In genomic region chr2:191222507-191222906, GRCh38 we compare ENCODE assay signal across 13 cellular contexts. TPM values are rescaled to one million over a fixed set of nuclear protein-coding genes. Genes with fewer than 3 reads are reported as not detected.
A peak's percentile ranks its signal among the peaks of the same experiment; 100 is the strongest.
DNase-seq lines count a peak whose midpoint lies in the region; ATAC-seq and TF ChIP-seq lines count a peak whose summit lies in the region.
"Had no signal": no experiment of that assay in that cellular context is flagged by ENCODE, and none has a peak within 500 bp of the region (broad histone marks: within the 10 kb centered on the region; RNA-seq: fewer than 3 reads in every experiment).

No MANE protein-coding gene starts in this region.

- peaks cover 10% of the 10 kb centered on the region for H3K9me3 Mint-ChIP-seq in activated CD4-positive, alpha-beta T cell treated with anti-CD3 and anti-CD28 coated beads, Interleukin-2, amount 10 ng/mL, durations not matched to agents 7 days and 5 days

- CTCF ChIA-PET in activated CD4-positive, alpha-beta T cell treated with anti-CD3 and anti-CD28 coated beads, Interleukin-2, amount 10 ng/mL, durations not matched to agents 7 days and 5 days (lab: Charles Lee), result no interaction called here

- no peaks in the 10 kb centered on the region for H3K27me3 Mint-ChIP-seq in activated CD4-positive, alpha-beta T cell treated with anti-CD3 and anti-CD28 coated beads, Interleukin-2, amount 10 ng/mL, durations not matched to agents 7 days and 5 days

- no peak overlapping the region for H3K4me3 ChIP-seq in fibroblast of the aortic adventitia (ENCODE audit: low read depth, low read length)
- H3K4me3 ChIP-seq: ascending aorta, tibial artery had no signal

- H3K36me3 Mint-ChIP-seq in activated CD4-positive, alpha-beta T cell treated with anti-CD3 and anti-CD28 coated beads, Interleukin-2, amount 10 ng/mL, durations not matched to agents 7 days and 5 days (ENCODE audit: low read depth), result no peaks in the 10 kb centered on the region
- H3K36me3 Mint-ChIP-seq: CD4-positive, CD25-positive, alpha-beta regulatory T cell had no signal

- peaks cover 16% of the 10 kb centered on the region for H3K4me1 Mint-ChIP-seq in activated CD4-positive, alpha-beta T cell treated with anti-CD3 and anti-CD28 coated beads, Interleukin-2, amount 10 ng/mL, durations not matched to agents 7 days and 5 days
- H3K4me1 Mint-ChIP-seq: CD4-positive, CD25-positive, alpha-beta regulatory T cell had no signal

- H3K4me3 Mint-ChIP-seq in activated CD4-positive, alpha-beta T cell treated with anti-CD3 and anti-CD28 coated beads, Interleukin-2, amount 10 ng/mL, durations not matched to agents 7 days and 5 days, result no peak overlapping the region
- H3K4me3 Mint-ChIP-seq: CD4-positive, CD25-positive, alpha-beta regulatory T cell had no signal

- DNase-seq in DMS 273 (lab: John Stamatoyannopoulos, UW; ENCODE audit: unreplicated experiment) (peak; percentile 88), NCI-H524 treated with DMSO at 0.1 percent for 48 hours (lab: John Stamatoyannopoulos, UW) (peak; percentile 30), fibroblast of the aortic adventitia (ENCODE audit: low read depth) (peak; percentile 75), C1 segment of cervical spinal cord (lab: John Stamatoyannopoulos, UW) (no peak), DMS153 (lab: John Stamatoyannopoulos, UW) (no peak), NCI-H526 (lab: John Stamatoyannopoulos, UW) (no peak)
- no peak for DNase-seq in activated CD4-positive, alpha-beta T cell treated with anti-CD3 and anti-CD28 coated beads, Interleukin-2, amount 10 ng/mL, durations not matched to agents 7 days and 5 days
- DNase-seq: CD4-positive, CD25-positive, alpha-beta regulatory T cell; PC-3; stimulated activated CD4-positive, alpha-beta T cell treated with anti-CD3 and anti-CD28 coated beads, Interleukin-1b, Interleukin-23, amount 100 ng/mL, for 48 hours; tibial artery had no signal

- TF ChIP-seq CTCF in fibroblast of the aortic adventitia (IDR thresholded peaks at IDR 0.05; ENCODE audit: insufficient read depth, low read length), result no peak

- POLR2A ChIA-PET in activated CD4-positive, alpha-beta T cell treated with anti-CD3 and anti-CD28 coated beads, Interleukin-2, amount 10 ng/mL, durations not matched to agents 7 days and 5 days (lab: Charles Lee), result no interaction called here

- no peak overlapping the region for H3K27ac Mint-ChIP-seq in activated CD4-positive, alpha-beta T cell treated with anti-CD3 and anti-CD28 coated beads, Interleukin-2, amount 10 ng/mL, durations not matched to agents 7 days and 5 days
- H3K27ac Mint-ChIP-seq: CD4-positive, CD25-positive, alpha-beta regulatory T cell had no signal

- peak; percentile 55 for ATAC-seq in HG02763 (IDR thresholded peaks at IDR 0.05; ENCODE audit: unreplicated experiment)
- ATAC-seq: PC-3 had no signal

RNA-seq across cellular contexts. Expression of gene MYO1B, which starts 22.7 kb away (rescaled TPM):
- total RNA-seq in fibroblast of the aortic adventitia (ENCODE audit: low replicate concordance), result 75.3 and 103 TPM in 2 replicates
- total RNA-seq in activated CD4-positive, alpha-beta T cell treated with anti-CD3 and anti-CD28 coated beads, Interleukin-2, amount 10 ng/mL, durations not matched to agents 7 days and 5 days, result under 1 TPM; 0.74 to 0.98 TPM
- total RNA-seq: CD4-positive, CD25-positive, alpha-beta regulatory T cell had no signal

Comparison
In these comparisons a context has a peak if more than half of its experiments do, and no peak if none do; other contexts are left out.
1. DNase-seq: peak in DMS 273 (single experiment), NCI-H524 treated with DMSO at 0.1 percent for 48 hours (single experiment) and fibroblast of the aortic adventitia (single experiment); none in C1 segment of cervical spinal cord (0 of 14), DMS153 (single experiment), activated CD4-positive, alpha-beta T cell treated with anti-CD3 and anti-CD28 coated beads, Interleukin-2, amount 10 ng/mL, durations not matched to agents 7 days and 5 days (single experiment) and NCI-H526 (0 of 2).
2. RNA of gene MYO1B, which starts 22.7 kb away (total RNA-seq): 75.3 to 103 TPM in fibroblast of the aortic adventitia; 0.74 to 0.98 TPM in activated CD4-positive, alpha-beta T cell treated with anti-CD3 and anti-CD28 coated beads, Interleukin-2, amount 10 ng/mL, durations not matched to agents 7 days and 5 days; every median in the first group is over 10 times any median in the second.